ENCODE assay signal across 1 cellular context in genomic region chr19:49127674-49128544, GRCh38.
TF ChIP-seq lines count a peak whose summit lies in the region.

No MANE protein-coding gene starts in this region.

TF ChIP-seq in K562, 482 proteins besides CTCF, POLR2A, EP300 and RAD21 (continued from another document and continues in another):
- TF ChIP-seq HSF4 (CRISPR knock-in tag; IDR thresholded peaks at IDR 0.05; ENCODE audit: borderline replicate concordance), result no peak
- TF ChIP-seq SUPT5H (IDR thresholded peaks at IDR 0.05), result peak; percentile 53
- peak in 1 of 2 experiments; percentile 84; a peak in 2 of 4 replicates for TF ChIP-seq SRF (CRISPR knock-in tag; IDR thresholded peaks at IDR 0.05)
- TF ChIP-seq, protein P1, sequence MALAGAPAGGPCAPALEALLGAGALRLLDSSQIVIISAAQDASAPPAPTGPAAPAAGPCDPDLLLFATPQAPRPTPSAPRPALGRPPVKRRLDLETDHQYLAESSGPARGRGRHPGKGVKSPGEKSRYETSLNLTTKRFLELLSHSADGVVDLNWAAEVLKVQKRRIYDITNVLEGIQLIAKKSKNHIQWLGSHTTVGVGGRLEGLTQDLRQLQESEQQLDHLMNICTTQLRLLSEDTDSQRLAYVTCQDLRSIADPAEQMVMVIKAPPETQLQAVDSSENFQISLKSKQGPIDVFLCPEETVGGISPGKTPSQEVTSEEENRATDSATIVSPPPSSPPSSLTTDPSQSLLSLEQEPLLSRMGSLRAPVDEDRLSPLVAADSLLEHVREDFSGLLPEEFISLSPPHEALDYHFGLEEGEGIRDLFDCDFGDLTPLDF (CRISPR knock-in tag; IDR thresholded peaks at IDR 0.05), result peak; percentile 85; the same call in 1 of the 2 replicates
- TF ChIP-seq REST (CRISPR knock-in tag; IDR thresholded peaks at IDR 0.05; ENCODE audit: low read depth), result peak; percentile 76
- TF ChIP-seq BRF1 (IDR thresholded peaks at IDR 0.05; ENCODE audit: borderline replicate concordance, extremely low read depth, insufficient read length), result no peak
- no peak for TF ChIP-seq ZNF184 (CRISPR knock-in tag; IDR thresholded peaks at IDR 0.05)
- TF ChIP-seq HOXB6 (CRISPR knock-in tag; IDR thresholded peaks at IDR 0.05; ENCODE audit: borderline replicate concordance), result no peak
- no peak for TF ChIP-seq WHSC1 (IDR thresholded peaks at IDR 0.05; ENCODE audit: low read length)
- TF ChIP-seq MAX (CRISPR knock-in tag; IDR thresholded peaks at IDR 0.05), result peak; percentile 99
- peak; percentile 46 for TF ChIP-seq TBP (optimal IDR thresholded peaks at IDR 0.05; ENCODE audit: low read depth, low read length)
- TF ChIP-seq, protein P2, sequence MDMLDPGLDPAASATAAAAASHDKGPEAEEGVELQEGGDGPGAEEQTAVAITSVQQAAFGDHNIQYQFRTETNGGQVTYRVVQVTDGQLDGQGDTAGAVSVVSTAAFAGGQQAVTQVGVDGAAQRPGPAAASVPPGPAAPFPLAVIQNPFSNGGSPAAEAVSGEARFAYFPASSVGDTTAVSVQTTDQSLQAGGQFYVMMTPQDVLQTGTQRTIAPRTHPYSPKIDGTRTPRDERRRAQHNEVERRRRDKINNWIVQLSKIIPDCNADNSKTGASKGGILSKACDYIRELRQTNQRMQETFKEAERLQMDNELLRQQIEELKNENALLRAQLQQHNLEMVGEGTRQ (CRISPR knock-in tag; IDR thresholded peaks at IDR 0.05), result peak; percentile 32; the same call in 1 of the 2 replicates
- 0 out of 2 replicates have a peak, but pooled peaks have one; percentile 41 for TF ChIP-seq CHD2 (IDR thresholded peaks at IDR 0.05; ENCODE audit: low read depth, low read length)
- TF ChIP-seq MCM5 (IDR thresholded peaks at IDR 0.05; ENCODE audit: low read depth), result no peak
- no peak for TF ChIP-seq TAF9B (IDR thresholded peaks at IDR 0.05; ENCODE audit: partially characterized antibody)
- TF ChIP-seq ATF1 (CRISPR knock-in tag; IDR thresholded peaks at IDR 0.05), result no peak
- peak; percentile 44; the same call in 1 of the 2 replicates for TF ChIP-seq ATF1 (tag; IDR thresholded peaks at IDR 0.05)
- TF ChIP-seq ID3 (CRISPR knock-in tag; IDR thresholded peaks at IDR 0.05), result no peak
- TF ChIP-seq ID3 (tag; IDR thresholded peaks at IDR 0.05), result peak; percentile 79
- TF ChIP-seq MYBL2 (IDR thresholded peaks at IDR 0.05; ENCODE audit: low read depth), result no peak
- TF ChIP-seq MYBL2 (CRISPR knock-in tag; IDR thresholded peaks at IDR 0.05; ENCODE audit: borderline replicate concordance), result no peak
- TF ChIP-seq SMAD3 (CRISPR knock-in tag; conservative IDR thresholded peaks at IDR 0.05), result no peak
- TF ChIP-seq BHLHE40 (IDR thresholded peaks at IDR 0.05; ENCODE audit: low read length), result peak; percentile 75
- TF ChIP-seq, protein P3, sequence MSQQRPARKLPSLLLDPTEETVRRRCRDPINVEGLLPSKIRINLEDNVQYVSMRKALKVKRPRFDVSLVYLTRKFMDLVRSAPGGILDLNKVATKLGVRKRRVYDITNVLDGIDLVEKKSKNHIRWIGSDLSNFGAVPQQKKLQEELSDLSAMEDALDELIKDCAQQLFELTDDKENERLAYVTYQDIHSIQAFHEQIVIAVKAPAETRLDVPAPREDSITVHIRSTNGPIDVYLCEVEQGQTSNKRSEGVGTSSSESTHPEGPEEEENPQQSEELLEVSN (IDR thresholded peaks at IDR 0.05; ENCODE audit: borderline replicate concordance in 1 of 2, extremely low read depth in 1 of 2, insufficient read depth in 1 of 2, insufficient read length in 1 of 2, low read depth in 1 of 2, low read length in 1 of 2, poor library complexity in 1 of 2, severe bottlenecking in 1 of 2), result peak; percentile 99 to 100
- no peak for TF ChIP-seq ZNF764 (CRISPR knock-in tag; IDR thresholded peaks at IDR 0.05; ENCODE audit: low read depth)
- no peak for TF ChIP-seq GTF2A2 (tag; IDR thresholded peaks at IDR 0.05)
- no peak for TF ChIP-seq BMI1 (IDR thresholded peaks at IDR 0.05; ENCODE audit: low read length)
- TF ChIP-seq HCFC1 (IDR thresholded peaks at IDR 0.05; ENCODE audit: low read depth, low read length), result no peak; the same call in 1 of the 2 replicates
- peak; percentile 1 for TF ChIP-seq SMAD1 (IDR thresholded peaks at IDR 0.05; ENCODE audit: low read depth, low read length, partially characterized antibody)
- TF ChIP-seq, protein P4, sequence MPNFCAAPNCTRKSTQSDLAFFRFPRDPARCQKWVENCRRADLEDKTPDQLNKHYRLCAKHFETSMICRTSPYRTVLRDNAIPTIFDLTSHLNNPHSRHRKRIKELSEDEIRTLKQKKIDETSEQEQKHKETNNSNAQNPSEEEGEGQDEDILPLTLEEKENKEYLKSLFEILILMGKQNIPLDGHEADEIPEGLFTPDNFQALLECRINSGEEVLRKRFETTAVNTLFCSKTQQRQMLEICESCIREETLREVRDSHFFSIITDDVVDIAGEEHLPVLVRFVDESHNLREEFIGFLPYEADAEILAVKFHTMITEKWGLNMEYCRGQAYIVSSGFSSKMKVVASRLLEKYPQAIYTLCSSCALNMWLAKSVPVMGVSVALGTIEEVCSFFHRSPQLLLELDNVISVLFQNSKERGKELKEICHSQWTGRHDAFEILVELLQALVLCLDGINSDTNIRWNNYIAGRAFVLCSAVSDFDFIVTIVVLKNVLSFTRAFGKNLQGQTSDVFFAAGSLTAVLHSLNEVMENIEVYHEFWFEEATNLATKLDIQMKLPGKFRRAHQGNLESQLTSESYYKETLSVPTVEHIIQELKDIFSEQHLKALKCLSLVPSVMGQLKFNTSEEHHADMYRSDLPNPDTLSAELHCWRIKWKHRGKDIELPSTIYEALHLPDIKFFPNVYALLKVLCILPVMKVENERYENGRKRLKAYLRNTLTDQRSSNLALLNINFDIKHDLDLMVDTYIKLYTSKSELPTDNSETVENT (CRISPR knock-in tag; IDR thresholded peaks at IDR 0.05), result peak; percentile 82; the same call in 1 of the 2 replicates
- 0 out of 4 replicates have a peak, but pooled peaks of 1 of the 2 experiments have one; percentile 46 for TF ChIP-seq FOXA3 (CRISPR knock-in tag; conservative IDR thresholded peaks at IDR 0.05 in 1 of 2, IDR thresholded peaks at IDR 0.05 in 1 of 2)
- peak; percentile 99 for TF ChIP-seq ZNF592 (IDR thresholded peaks at IDR 0.05)
- TF ChIP-seq, protein P5, sequence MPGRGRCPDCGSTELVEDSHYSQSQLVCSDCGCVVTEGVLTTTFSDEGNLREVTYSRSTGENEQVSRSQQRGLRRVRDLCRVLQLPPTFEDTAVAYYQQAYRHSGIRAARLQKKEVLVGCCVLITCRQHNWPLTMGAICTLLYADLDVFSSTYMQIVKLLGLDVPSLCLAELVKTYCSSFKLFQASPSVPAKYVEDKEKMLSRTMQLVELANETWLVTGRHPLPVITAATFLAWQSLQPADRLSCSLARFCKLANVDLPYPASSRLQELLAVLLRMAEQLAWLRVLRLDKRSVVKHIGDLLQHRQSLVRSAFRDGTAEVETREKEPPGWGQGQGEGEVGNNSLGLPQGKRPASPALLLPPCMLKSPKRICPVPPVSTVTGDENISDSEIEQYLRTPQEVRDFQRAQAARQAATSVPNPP (IDR thresholded peaks at IDR 0.05; ENCODE audit: borderline replicate concordance, insufficient read depth, insufficient read length), result no peak
- no peak for TF ChIP-seq CREB1 (IDR thresholded peaks at IDR 0.05)
- peak; percentile 65; the same call in 1 of the 2 replicates for TF ChIP-seq CREB1 (CRISPR knock-in tag; IDR thresholded peaks at IDR 0.05)
- peak; percentile 44; the same call in 1 of the 2 replicates for TF ChIP-seq HNRNPL (IDR thresholded peaks at IDR 0.05; ENCODE audit: low read depth, low read length)
- peak; percentile 82; the same call in 1 of the 2 replicates for TF ChIP-seq KDM2B (CRISPR knock-in tag; IDR thresholded peaks at IDR 0.05)
- TF ChIP-seq ZNF583 (CRISPR knock-in tag; IDR thresholded peaks at IDR 0.05), result peak; percentile 58; the same call in 1 of the 2 replicates
- TF ChIP-seq ERF (CRISPR knock-in tag; IDR thresholded peaks at IDR 0.05), result peak; percentile 76; the same call in 1 of the 2 replicates
- peak; percentile 69; the same call in 1 of the 2 replicates for TF ChIP-seq NR2C2 (CRISPR knock-in tag; IDR thresholded peaks at IDR 0.05)
- 0 out of 2 replicates have a peak, but pooled peaks have one; percentile 48 for TF ChIP-seq NR2C2 (tag; IDR thresholded peaks at IDR 0.05)
- TF ChIP-seq, protein P6, sequence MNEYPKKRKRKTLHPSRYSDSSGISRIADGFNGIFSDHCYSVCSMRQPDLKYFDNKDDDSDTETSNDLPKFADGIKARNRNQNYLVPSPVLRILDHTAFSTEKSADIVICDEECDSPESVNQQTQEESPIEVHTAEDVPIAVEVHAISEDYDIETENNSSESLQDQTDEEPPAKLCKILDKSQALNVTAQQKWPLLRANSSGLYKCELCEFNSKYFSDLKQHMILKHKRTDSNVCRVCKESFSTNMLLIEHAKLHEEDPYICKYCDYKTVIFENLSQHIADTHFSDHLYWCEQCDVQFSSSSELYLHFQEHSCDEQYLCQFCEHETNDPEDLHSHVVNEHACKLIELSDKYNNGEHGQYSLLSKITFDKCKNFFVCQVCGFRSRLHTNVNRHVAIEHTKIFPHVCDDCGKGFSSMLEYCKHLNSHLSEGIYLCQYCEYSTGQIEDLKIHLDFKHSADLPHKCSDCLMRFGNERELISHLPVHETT (CRISPR knock-in tag; conservative IDR thresholded peaks at IDR 0.05 in 1 of 2, IDR thresholded peaks at IDR 0.05 in 1 of 2), result peak in 1 of 2 experiments; percentile 81; a peak in 2 of 4 replicates
- peak; percentile 74; the same call in 1 of the 2 replicates for TF ChIP-seq DMBX1 (CRISPR knock-in tag; IDR thresholded peaks at IDR 0.05; ENCODE audit: borderline replicate concordance)
- TF ChIP-seq SAFB (IDR thresholded peaks at IDR 0.05; ENCODE audit: borderline replicate concordance, low read depth, low read length), result peak; percentile 68
- peak; percentile 85; the same call in 1 of the 2 replicates for TF ChIP-seq E2F3 (CRISPR knock-in tag; IDR thresholded peaks at IDR 0.05)
- peak; percentile 80 for TF ChIP-seq USF1 (CRISPR knock-in tag; IDR thresholded peaks at IDR 0.05)
- TF ChIP-seq TRIM28 (IDR thresholded peaks at IDR 0.05), result no peak
- TF ChIP-seq PCBP2 (IDR thresholded peaks at IDR 0.05; ENCODE audit: low read depth, low read length, poor library complexity, severe bottlenecking), result no peak
- no peak for TF ChIP-seq ZKSCAN8 (CRISPR knock-in tag; IDR thresholded peaks at IDR 0.05)
- TF ChIP-seq FIP1L1 (IDR thresholded peaks at IDR 0.05; ENCODE audit: low read depth, low read length, poor library complexity, severe bottlenecking), result peak; percentile 61
